In genomic region chr15:89132611-89133242, GRCh38 we compare ENCODE assay signal across 9 cellular contexts. TPM values are rescaled to one million over a fixed set of nuclear protein-coding genes. Genes with fewer than 3 reads are reported as not detected.
DNase-seq lines count a peak whose midpoint lies in the region; ATAC-seq and TF ChIP-seq lines count a peak whose summit lies in the region.
"Had no signal": no experiment of that assay in that cellular context is flagged by ENCODE, and none has a peak within 500 bp of the region (broad histone marks: within the 10 kb centered on the region; RNA-seq: fewer than 3 reads in every experiment).

No MANE protein-coding gene starts in this region.

- BruUV-seq in Caco-2 (replicated peaks; lab: Mats Ljungman, UMichigan): no TSS peak

- no peak; the same call in 1 of the 2 replicates for TF ChIP-seq CTCF in Loucy (conservative IDR thresholded peaks at IDR 0.05; ENCODE audit: low read length)
- no peak for TF ChIP-seq CTCF in Caco-2 (IDR thresholded peaks at IDR 0.05; ENCODE audit: insufficient read depth in 1 of 2, low read depth in 1 of 2, low read length in 1 of 2, severe bottlenecking in 1 of 2, unreplicated experiment in 1 of 2)

- H3K4me2 ChIP-seq in Loucy (ENCODE audit: low read depth, low read length, poor library complexity, severe bottlenecking): peak overlapping the region; percentile 89

- H3F3A ChIP-seq in Loucy (ENCODE audit: low read depth): peaks cover 9% of the 10 kb centered on the region; the same call in 1 of the 2 replicates

- H3K9me3 ChIP-seq in Loucy (ENCODE audit: insufficient read depth, low read depth, low read length): no peaks in the 10 kb centered on the region
- H3K9me3 ChIP-seq in Caco-2: no peaks in the 10 kb centered on the region

- H4K20me1 ChIP-seq in Loucy (ENCODE audit: insufficient read depth, low read length, poor library complexity, severe bottlenecking): no peaks in the 10 kb centered on the region

- peak overlapping the region; percentile 26 for H3K27ac Mint-ChIP-seq in activated T-helper 1 cell treated with anti-CD3 and anti-CD28 coated beads, Interleukin-12 subunit alpha, Interleukin-12 subunit beta, Interleukin-2, Interleukin-4 antibody, amounts not matched to agents 30 ng/mL and 10 ng/mL and 1 ng/mL, durations not matched to agents 14 hours and 24 hours and 36 hours
- peak overlapping the region; percentile 21 for H3K27ac Mint-ChIP-seq in stimulated activated naive CD8-positive, alpha-beta T cell treated with anti-CD3 and anti-CD28 coated beads, Interleukin-15, Interleukin-2, amounts not matched to agents 100 ng/mL and 50 ng/mL, for 24 hours
- no peak overlapping the region for H3K27ac Mint-ChIP-seq in Caco-2 (ENCODE audit: unreplicated experiment)

- POLR2A ChIA-PET in Caco-2 (lab: Charles Lee): no interaction called here

- H3K9me2 ChIP-seq in Loucy (replicated peaks; ENCODE audit: low read depth, low read length): no peaks in the 10 kb centered on the region

- CTCF ChIA-PET in Caco-2 (lab: Charles Lee): interaction anchor here (0.6 to 1.5 kb wide), 6 partner anchors 11 to 63 kb away, joined by 3 to 6 read pairs (median 4); partner anchors contain the start of gene ABHD2

- H3K4me1 Mint-ChIP-seq in activated T-helper 1 cell treated with anti-CD3 and anti-CD28 coated beads, Interleukin-12 subunit alpha, Interleukin-12 subunit beta, Interleukin-2, Interleukin-4 antibody, amounts not matched to agents 30 ng/mL and 10 ng/mL and 1 ng/mL, durations not matched to agents 14 hours and 24 hours and 36 hours (ENCODE audit: low read depth): peaks cover 42% of the 10 kb centered on the region
- H3K4me1 Mint-ChIP-seq in stimulated activated naive CD8-positive, alpha-beta T cell treated with anti-CD3 and anti-CD28 coated beads, Interleukin-15, Interleukin-2, amounts not matched to agents 100 ng/mL and 50 ng/mL, for 24 hours (ENCODE audit: low read depth): peaks cover 59% of the 10 kb centered on the region
- peaks cover 30% of the 10 kb centered on the region for H3K4me1 Mint-ChIP-seq in Caco-2 (ENCODE audit: low read depth, unreplicated experiment)

- peaks cover 19% of the 10 kb centered on the region for H3K36me3 Mint-ChIP-seq in activated T-helper 1 cell treated with anti-CD3 and anti-CD28 coated beads, Interleukin-12 subunit alpha, Interleukin-12 subunit beta, Interleukin-2, Interleukin-4 antibody, amounts not matched to agents 30 ng/mL and 10 ng/mL and 1 ng/mL, durations not matched to agents 14 hours and 24 hours and 36 hours (ENCODE audit: low read depth)
- H3K36me3 Mint-ChIP-seq in stimulated activated naive CD8-positive, alpha-beta T cell treated with anti-CD3 and anti-CD28 coated beads, Interleukin-15, Interleukin-2, amounts not matched to agents 100 ng/mL and 50 ng/mL, for 24 hours (ENCODE audit: low read depth): peaks cover 37% of the 10 kb centered on the region
- peaks cover 6% of the 10 kb centered on the region for H3K36me3 Mint-ChIP-seq in Caco-2 (ENCODE audit: insufficient read depth, unreplicated experiment)

- ATAC-seq in left colon: peak; percentile 4

- peak overlapping the region; percentile 65 for H3K9ac ChIP-seq in Loucy (ENCODE audit: low read depth, low read length, poor library complexity, severe bottlenecking)

- peak overlapping the region; percentile 47 for H2AFZ ChIP-seq in Loucy (ENCODE audit: low read length)

- H3K9me3 Mint-ChIP-seq in activated T-helper 1 cell treated with anti-CD3 and anti-CD28 coated beads, Interleukin-12 subunit alpha, Interleukin-12 subunit beta, Interleukin-2, Interleukin-4 antibody, amounts not matched to agents 30 ng/mL and 10 ng/mL and 1 ng/mL, durations not matched to agents 14 hours and 24 hours and 36 hours: no peaks in the 10 kb centered on the region
- no peaks in the 10 kb centered on the region for H3K9me3 Mint-ChIP-seq in stimulated activated naive CD8-positive, alpha-beta T cell treated with anti-CD3 and anti-CD28 coated beads, Interleukin-15, Interleukin-2, amounts not matched to agents 100 ng/mL and 50 ng/mL, for 24 hours
- H3K9me3 Mint-ChIP-seq in Caco-2 (ENCODE audit: unreplicated experiment): no peaks in the 10 kb centered on the region

- intact Hi-C loops in activated T-helper 1 cell treated with anti-CD3 and anti-CD28 coated beads, Interleukin-12 subunit alpha, Interleukin-12 subunit beta, Interleukin-2, Interleukin-4 antibody, amounts not matched to agents 30 ng/mL and 10 ng/mL and 1 ng/mL, durations not matched to agents 14 hours and 24 hours and 36 hours (cut with micrococcal nuclease): no loop called here
- intact Hi-C loops in left colon (cut with DNase I, micrococcal nuclease) (loop anchor here in 1 of 2 donors (10.0 kb wide), 1 partner anchor 78 kb away; no protein-coding TSS in a partner anchor), Caco-2 (cut with micrococcal nuclease; ENCODE audit: unreplicated experiment) (loop anchor here (1.0 kb wide), 1 partner anchor 7 kb away; no protein-coding TSS in a partner anchor)

- peaks cover 11% of the 10 kb centered on the region; the same call in 1 of the 2 replicates for H3K36me3 ChIP-seq in Loucy (ENCODE audit: insufficient read depth, low read length)
- no peaks in the 10 kb centered on the region for H3K36me3 ChIP-seq in Caco-2 (ENCODE audit: control insufficient read depth, insufficient read depth, low read length)

- DNase-seq in activated T-helper 1 cell treated with anti-CD3 and anti-CD28 coated beads, Interleukin-12 subunit alpha, Interleukin-12 subunit beta, Interleukin-2, Interleukin-4 antibody, amounts not matched to agents 30 ng/mL and 10 ng/mL and 1 ng/mL, durations not matched to agents 14 hours and 24 hours and 36 hours (ENCODE audit: low spot score): no peak
- DNase-seq in left colon: no peak
- no peak for DNase-seq in NCI-H1105 treated with DMSO at 0.1 percent for 48 hours (lab: John Stamatoyannopoulos, UW)
- DNase-seq in DMS53 treated with DMSO at 0.1 percent for 48 hours (lab: John Stamatoyannopoulos, UW; ENCODE audit: unreplicated experiment): no peak
- DNase-seq in Caco-2: no peak
- no peak for DNase-seq in NCI-H524 treated with DMSO at 0.1 percent for 48 hours (lab: John Stamatoyannopoulos, UW)
- DNase-seq: activated T-cell treated with anti-CD3 and anti-CD28 coated beads, Interleukin-2, amount 50 U/mL, for 48 hours had no signal

- H3K4me3 Mint-ChIP-seq in activated T-helper 1 cell treated with anti-CD3 and anti-CD28 coated beads, Interleukin-12 subunit alpha, Interleukin-12 subunit beta, Interleukin-2, Interleukin-4 antibody, amounts not matched to agents 30 ng/mL and 10 ng/mL and 1 ng/mL, durations not matched to agents 14 hours and 24 hours and 36 hours: no peak overlapping the region
- peak overlapping the region; percentile 2 for H3K4me3 Mint-ChIP-seq in stimulated activated naive CD8-positive, alpha-beta T cell treated with anti-CD3 and anti-CD28 coated beads, Interleukin-15, Interleukin-2, amounts not matched to agents 100 ng/mL and 50 ng/mL, for 24 hours
- no peak overlapping the region for H3K4me3 Mint-ChIP-seq in Caco-2 (ENCODE audit: unreplicated experiment)

- H3K4me3 ChIP-seq in Loucy (ENCODE audit: low read length, poor library complexity, severe bottlenecking) (peak overlapping the region; percentile 59), Caco-2 (ENCODE audit: low read depth, low read length) (no peak overlapping the region)

- H3K4me1 ChIP-seq in Loucy (ENCODE audit: insufficient read depth, low read length, poor library complexity, severe bottlenecking) (peaks cover 69% of the 10 kb centered on the region), Caco-2 (peaks cover 32% of the 10 kb centered on the region)

- H3K27me3 ChIP-seq in Loucy (ENCODE audit: insufficient read depth, low read length, poor library complexity, severe bottlenecking) (no peaks in the 10 kb centered on the region), Caco-2 (replicated peaks; ENCODE audit: control insufficient read depth, insufficient read depth, low read length) (no peaks in the 10 kb centered on the region)

- peaks cover 12% of the 10 kb centered on the region; the same call in 1 of the 2 replicates for H3K79me2 ChIP-seq in Loucy (ENCODE audit: insufficient read depth, low read length)

- H3K27me3 Mint-ChIP-seq in activated T-helper 1 cell treated with anti-CD3 and anti-CD28 coated beads, Interleukin-12 subunit alpha, Interleukin-12 subunit beta, Interleukin-2, Interleukin-4 antibody, amounts not matched to agents 30 ng/mL and 10 ng/mL and 1 ng/mL, durations not matched to agents 14 hours and 24 hours and 36 hours (ENCODE audit: insufficient read depth): no peaks in the 10 kb centered on the region
- no peaks in the 10 kb centered on the region for H3K27me3 Mint-ChIP-seq in stimulated activated naive CD8-positive, alpha-beta T cell treated with anti-CD3 and anti-CD28 coated beads, Interleukin-15, Interleukin-2, amounts not matched to agents 100 ng/mL and 50 ng/mL, for 24 hours
- H3K27me3 Mint-ChIP-seq in Caco-2 (ENCODE audit: insufficient read depth, unreplicated experiment): no peaks in the 10 kb centered on the region

RNA-seq across cellular contexts. Expression of gene ABHD2, which starts 44.5 kb away (rescaled TPM):
- total RNA-seq in activated T-helper 1 cell treated with anti-CD3 and anti-CD28 coated beads, Interleukin-12 subunit alpha, Interleukin-12 subunit beta, Interleukin-2, Interleukin-4 antibody, amounts not matched to agents 30 ng/mL and 10 ng/mL and 1 ng/mL, durations not matched to agents 14 hours and 24 hours and 36 hours: 66.5 and 66.7 TPM in 2 replicates
- total RNA-seq in left colon: 100 to 1,000 TPM; 100 to 112 TPM
- 56.4 and 63.0 TPM in 2 replicates for total RNA-seq in Caco-2 (2022)
